Comparison of ENCODE assay signal across 23 cellular contexts in the genomic region with DNA sequence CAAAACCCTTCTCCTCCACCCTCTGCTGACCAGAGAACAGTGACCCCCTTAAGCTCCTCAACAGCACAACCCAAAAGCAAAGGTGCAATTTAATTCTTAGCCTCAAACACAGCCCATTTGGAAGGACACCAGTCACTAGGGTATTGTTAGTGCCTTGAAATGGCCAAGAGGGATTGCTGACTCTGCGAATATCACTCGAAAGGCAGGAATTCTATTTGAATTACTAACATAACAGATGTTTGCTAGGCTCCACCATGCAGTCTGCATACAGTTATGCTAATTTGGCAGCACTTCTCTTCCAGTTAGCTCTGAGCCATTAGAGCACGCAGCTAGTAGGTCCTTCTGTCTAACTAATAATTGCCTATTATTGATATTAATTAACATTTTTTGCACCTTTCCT.
A peak's percentile ranks its signal among the peaks of the same experiment; 100 is the strongest.
DNase-seq lines count a peak whose midpoint lies in the region; ATAC-seq, FAIRE-seq and TF ChIP-seq lines count a peak whose summit lies in the region.
"Had no signal": no experiment of that assay in that cellular context is flagged by ENCODE, and none has a peak within 500 bp of the region (broad histone marks: within the 10 kb centered on the region; RNA-seq: fewer than 3 reads in every experiment).

No MANE protein-coding gene starts in this region.

- H3K36me3 ChIP-seq in HepG2 (replicated peaks in 1 of 2; ENCODE audit: control insufficient read depth in 1 of 2, insufficient read depth in 2 of 2, low read length in 2 of 2) (no peaks in the 10 kb centered on the region), right lobe of liver (no peaks in the 10 kb centered on the region), endodermal cell (ENCODE audit: control insufficient read depth, insufficient read depth, low read length) (no peaks in the 10 kb centered on the region), brain microvascular endothelial cell (replicated peaks) (no peaks in the 10 kb centered on the region)
- H3K36me3 ChIP-seq: BLaER1, esophagus squamous epithelium, lower lobe of right lung, sigmoid colon had no signal

- no peaks in the 10 kb centered on the region for H3K79me2 ChIP-seq in HepG2 (ENCODE audit: insufficient read depth, low read length)

- TF ChIP-seq CTCF in HepG2 (CRISPR knock-in tag; IDR thresholded peaks at IDR 0.05) (no peak), right lobe of liver (IDR thresholded peaks at IDR 0.05) (no peak), endodermal cell (conservative IDR thresholded peaks at IDR 0.05) (no peak), brain microvascular endothelial cell (IDR thresholded peaks at IDR 0.05; ENCODE audit: low read depth, low read length, missing control alignments) (no peak)

- no peak overlapping the region for H3K4me2 ChIP-seq in HepG2 (ENCODE audit: low read depth, low read length)
- H3K4me2 ChIP-seq: BLaER1 had no signal

- H3K4me3 ChIP-seq in HepG2 (replicated peaks in 1 of 3; ENCODE audit: insufficient read depth in 1 of 3, low read depth in 2 of 3, low read length in 3 of 3): no peak overlapping the region
- no peak overlapping the region for H3K4me3 ChIP-seq in right lobe of liver
- H3K4me3 ChIP-seq in endodermal cell (ENCODE audit: low read length): no peak overlapping the region
- H3K4me3 ChIP-seq in brain microvascular endothelial cell (ENCODE audit: low read depth, low read length): no peak overlapping the region
- H3K4me3 ChIP-seq: BLaER1, esophagus squamous epithelium, lower lobe of right lung, sigmoid colon had no signal

- no peaks in the 10 kb centered on the region for H4K20me1 ChIP-seq in HepG2 (ENCODE audit: insufficient read depth, low read length)
- H4K20me1 ChIP-seq: BLaER1 had no signal

- H3K27ac Mint-ChIP-seq in endodermal cell: no peak overlapping the region
- H3K27ac Mint-ChIP-seq: activated B cell treated with CpG ODN at 0.5 μM for 24 hours; effector memory CD8-positive, alpha-beta T cell; IgD-negative memory B cell had no signal

- in situ Hi-C loops in HepG2 (cut with HindIII; ENCODE audit: extremely low pct_ligation_motif_present, low pct_unique_long_range_greater_than_20kb) (no loop called here), brain microvascular endothelial cell (cut with HindIII; ENCODE audit: low pct_ligation_motif_present, low sequenced_read_pairs) (no loop called here)

- no peak for TF ChIP-seq POLR2A in HepG2 (IDR thresholded peaks at IDR 0.05; ENCODE audit: insufficient read depth in 1 of 2, low read depth in 2 of 2, low read length in 2 of 2)
- no peak for TF ChIP-seq POLR2A in right lobe of liver (IDR thresholded peaks at IDR 0.05)

- BruUV-seq in HepG2 (replicated peaks; lab: Mats Ljungman, UMichigan): no TSS peak

- H3K4me1 ChIP-seq in HepG2 (ENCODE audit: insufficient read depth, low read length): no peaks in the 10 kb centered on the region
- H3K4me1 ChIP-seq in right lobe of liver: no peaks in the 10 kb centered on the region
- H3K4me1 ChIP-seq in endodermal cell (ENCODE audit: control insufficient read depth, insufficient read depth, low read length): peaks cover 4% of the 10 kb centered on the region
- H3K4me1 ChIP-seq: BLaER1, esophagus squamous epithelium, lower lobe of right lung had no signal

- no peak overlapping the region for H3K4me3 Mint-ChIP-seq in endodermal cell
- H3K4me3 Mint-ChIP-seq: activated B cell treated with CpG ODN at 0.5 μM for 24 hours; effector memory CD8-positive, alpha-beta T cell; IgD-negative memory B cell had no signal

- peaks cover 3% of the 10 kb centered on the region for H3K9me3 Mint-ChIP-seq in endodermal cell
- H3K9me3 Mint-ChIP-seq: activated B cell treated with CpG ODN at 0.5 μM for 24 hours; effector memory CD8-positive, alpha-beta T cell had no signal

- H3K9ac ChIP-seq in HepG2 (ENCODE audit: insufficient read depth, low read depth, low read length): no peak overlapping the region
- H3K9ac ChIP-seq in endodermal cell (ENCODE audit: extremely low read depth, low read length, poor library complexity, severe bottlenecking): no peak overlapping the region
- H3K9ac ChIP-seq: BLaER1 had no signal

- H3K9me3 ChIP-seq in HepG2 (ENCODE audit: low read length): no peaks in the 10 kb centered on the region
- no peaks in the 10 kb centered on the region for H3K9me3 ChIP-seq in right lobe of liver
- no peaks in the 10 kb centered on the region for H3K9me3 ChIP-seq in endodermal cell (ENCODE audit: control insufficient read depth, low read length)
- H3K9me3 ChIP-seq: BLaER1, esophagus squamous epithelium, lower lobe of right lung, sigmoid colon had no signal

- no peak for TF ChIP-seq EP300 in HepG2 (IDR thresholded peaks at IDR 0.05; ENCODE audit: low read depth in 2 of 2, low read length in 2 of 2)
- TF ChIP-seq EP300 in HepG2 (CRISPR knock-in tag; IDR thresholded peaks at IDR 0.05; ENCODE audit: borderline replicate concordance): no peak

- no peak for ATAC-seq in HepG2
- ATAC-seq in right lobe of liver: no peak
- ATAC-seq: effector memory CD8-positive, alpha-beta T cell; lower lobe of right lung had no signal

- H3K27me3 Mint-ChIP-seq in endodermal cell (ENCODE audit: insufficient read depth): no peaks in the 10 kb centered on the region

- no peak overlapping the region for H3K27ac ChIP-seq in HepG2 (ENCODE audit: extremely low read length, insufficient read depth, low read length)
- no peak overlapping the region for H3K27ac ChIP-seq in right lobe of liver
- peak overlapping the region; percentile 65 for H3K27ac ChIP-seq in endodermal cell (ENCODE audit: low read depth, low read length)
- no peak overlapping the region for H3K27ac ChIP-seq in brain microvascular endothelial cell
- H3K27ac ChIP-seq: BLaER1, esophagus squamous epithelium, HL-60, lower lobe of right lung, sigmoid colon had no signal

- intact Hi-C loops in HepG2 (cut with micrococcal nuclease; ENCODE audit: unreplicated experiment): no loop called here
- intact Hi-C loops in right lobe of liver (cut with DNase I): no loop called here

- 50% methylated on average over 3 of the region's 3 CpGs for WGBS in HepG2 (ENCODE audit: low lambda C conversion rate)
- WGBS in right lobe of liver (ENCODE audit: insufficient coverage, low coverage, low lambda C conversion rate, missing lambda C conversion rate): no CpG with 5 or more reads among the region's 3 CpGs
- 49 to 69% methylated on average over 2 to 3 of the region's 3 CpGs for WGBS in endodermal cell (ENCODE audit: insufficient coverage in 1 of 2, insufficient read length in 1 of 2), 2 experiments

- peaks cover 21% of the 10 kb centered on the region for H3K4me1 Mint-ChIP-seq in endodermal cell
- H3K4me1 Mint-ChIP-seq: activated B cell treated with CpG ODN at 0.5 μM for 24 hours, IgD-negative memory B cell had no signal

- no peak for TF ChIP-seq RAD21 in HepG2 (CRISPR knock-in tag; IDR thresholded peaks at IDR 0.05)

- no peak for DNase-seq in HepG2 (ENCODE audit: low spot score)
- DNase-seq in right lobe of liver: no peak
- peak; percentile 31 to 82 for DNase-seq in NCI-H524 (lab: John Stamatoyannopoulos, UW)
- no peak for DNase-seq in endodermal cell
- DNase-seq in brain microvascular endothelial cell: no peak
- DNase-seq in SIG-M5 (lab: John Stamatoyannopoulos, UW): no peak
- no peak for DNase-seq in DMS53 treated with DMSO at 0.1 percent for 48 hours (lab: John Stamatoyannopoulos, UW; ENCODE audit: unreplicated experiment)
- DNase-seq in NK-92 (lab: John Stamatoyannopoulos, UW; ENCODE audit: unreplicated experiment): no peak
- DNase-seq: activated B cell treated with CpG ODN at 0.5 μM for 24 hours; activated CD4-positive, alpha-beta T cell treated with anti-CD3 and anti-CD28 coated beads, Interleukin-2, amount 50 U/mL, for 48 hours; activated CD8-positive, alpha-beta memory T cell treated with anti-CD3 and anti-CD28 coated beads, Interleukin-2, amount 50 U/mL, for 48 hours; activated effector memory CD4-positive, alpha-beta T cell treated with anti-CD3 and anti-CD28 coated beads, Interleukin-2, amount 50 U/mL, for 16 hours; effector memory CD8-positive, alpha-beta T cell; esophagus squamous epithelium; lower lobe of right lung; NCI-H2029; RPMI8226; sigmoid colon; substantia nigra had no signal

- CTCF ChIA-PET in HepG2 (lab: Yijun Ruan, JAX; ENCODE audit: low intra/inter-chr PET ratio, low total read pairs): no interaction called here

- H3K36me3 Mint-ChIP-seq in endodermal cell (ENCODE audit: low read depth): no peaks in the 10 kb centered on the region
- H3K36me3 Mint-ChIP-seq: IgD-negative memory B cell had no signal

- 0 out of 5 replicates have a peak, but pooled peaks cover 0 to 5% of the 10 kb centered on the region in 2 experiments for H3K27me3 ChIP-seq in HepG2 (ENCODE audit: control insufficient read depth in 1 of 2, insufficient read depth in 2 of 2, low read length in 2 of 2)
- no peaks in the 10 kb centered on the region for H3K27me3 ChIP-seq in right lobe of liver
- H3K27me3 ChIP-seq in endodermal cell (ENCODE audit: control insufficient read depth, insufficient read depth, low read length, poor library complexity, severe bottlenecking): no peaks in the 10 kb centered on the region
- no peaks in the 10 kb centered on the region for H3K27me3 ChIP-seq in brain microvascular endothelial cell (replicated peaks)
- H3K27me3 ChIP-seq: BLaER1, esophagus squamous epithelium, sigmoid colon had no signal

- POLR2A ChIA-PET in HepG2 (lab: Yijun Ruan, JAX): no interaction called here

- H2AFZ ChIP-seq in HepG2 (ENCODE audit: low read length): no peak overlapping the region

- no peak for FAIRE-seq in HepG2 (lab: Jason Lieb, UNC)
- FAIRE-seq: colon had no signal

TF ChIP-seq in HepG2, 621 proteins besides CTCF, POLR2A, EP300 and RAD21:
- TF ChIP-seq MAFF (IDR thresholded peaks at IDR 0.05; ENCODE audit: low read depth, low read length): peak; percentile 94
- no peak for TF ChIP-seq TRIM22 (IDR thresholded peaks at IDR 0.05)
- TF ChIP-seq MAFK (conservative IDR thresholded peaks at IDR 0.05 in 1 of 2, IDR thresholded peaks at IDR 0.05 in 1 of 2; ENCODE audit: low read length in 2 of 2): peak; percentile 94 to 96

Comparison
In these comparisons a context has a peak if more than half of its experiments do, and no peak if none do; other contexts are left out.
1. DNase-seq: peak in NCI-H524 (2 of 2); none in HepG2 (single experiment), right lobe of liver (0 of 3), endodermal cell (single experiment), brain microvascular endothelial cell (single experiment), SIG-M5 (single experiment), DMS53 treated with DMSO at 0.1 percent for 48 hours (single experiment) and NK-92 (single experiment).